ENCODE assay signal across 8 cellular contexts in genomic region chr7:100538654-100539435, GRCh38. TPM values are rescaled to one million over a fixed set of nuclear protein-coding genes. Genes with fewer than 3 reads are reported as not detected.
DNase-seq lines count a peak whose midpoint lies in the region; ATAC-seq and TF ChIP-seq lines count a peak whose summit lies in the region.

Gene AGFG2 (plus strand): TSS chr7:100539203. CDS start chr7:100539347, 144 bp downstream.

- H3K4me1 ChIP-seq in BE2C (no peaks in the 10 kb centered on the region), colonic mucosa (peaks cover 10% of the 10 kb centered on the region)

- H3K27me3 ChIP-seq in BE2C (no peaks in the 10 kb centered on the region), colonic mucosa (no peaks in the 10 kb centered on the region)

- TF ChIP-seq CTCF in BE2C (IDR thresholded peaks at IDR 0.05; ENCODE audit: low read depth, low read length) = no peak
- TF ChIP-seq CTCF in colonic mucosa (IDR thresholded peaks at IDR 0.05) = no peak

- intact Hi-C loops in colonic mucosa (cut with DNase I) = no loop called here

- peak; percentile 100 for DNase-seq in BE2C
- DNase-seq in GM19240 (ENCODE audit: insufficient read length, low spot score) = peak; percentile 93
- peak; percentile 99 to 100 for DNase-seq in NCI-H526 (lab: John Stamatoyannopoulos, UW)
- peak; percentile 100 for DNase-seq in activated CD4-positive, alpha-beta T cell treated with anti-CD3 and anti-CD28 coated beads for 48 hours
- DNase-seq in colonic mucosa = peak; percentile 100
- DNase-seq in kidney tubule cell (ENCODE audit: low spot score) = peak; percentile 100
- peak; percentile 99 to 100 (median 100) for DNase-seq in stimulated activated CD4-positive, alpha-beta T cell treated with anti-CD3 and anti-CD28 coated beads, Interleukin-1b, Interleukin-23, amount 100 ng/mL, for 24 hours (ENCODE audit: low read depth in 4 of 4, low spot score in 1 of 4)

- H3K4me3 ChIP-seq in BE2C (ENCODE audit: low read depth, low read length) = peak within 1 kb of the TSS; percentile 73
- peak within 1 kb of the TSS; percentile 68 for H3K4me3 ChIP-seq in colonic mucosa

- ATAC-seq in HG03460 (IDR thresholded peaks at IDR 0.05; ENCODE audit: unreplicated experiment) = peak; percentile 95

- H3K9me3 ChIP-seq in BE2C (no peaks in the 10 kb centered on the region), colonic mucosa (no peaks in the 10 kb centered on the region)

- no peaks in the 10 kb centered on the region for H3K36me3 ChIP-seq in BE2C
- no peaks in the 10 kb centered on the region for H3K36me3 ChIP-seq in colonic mucosa

- peak within 1 kb of the TSS; percentile 39 for H3K27ac ChIP-seq in colonic mucosa

- H3K9ac ChIP-seq in colonic mucosa (ENCODE audit: low read depth in 2 of 2, low read length in 2 of 2) = peak within 1 kb of the TSS; percentile 77 to 91

RNA-seq across cellular contexts. Expression of gene AGFG2, which starts in this region (rescaled TPM):
- 17.0 TPM for polyA plus RNA-seq in BE2C (2012; ENCODE audit: insufficient read depth, insufficient read length, low read depth)
- 10 to 100 TPM; 81.3 to 97.4 TPM for total RNA-seq in colonic mucosa

Comparison
In these comparisons a context has a peak if more than half of its experiments do, and no peak if none do; other contexts are left out.
1. Peak in every context shown above with its lines: DNase-seq, ATAC-seq, H3K4me3 ChIP-seq and H3K27ac ChIP-seq.